ENCODE assay signal across 1 cellular context in the genomic region with DNA sequence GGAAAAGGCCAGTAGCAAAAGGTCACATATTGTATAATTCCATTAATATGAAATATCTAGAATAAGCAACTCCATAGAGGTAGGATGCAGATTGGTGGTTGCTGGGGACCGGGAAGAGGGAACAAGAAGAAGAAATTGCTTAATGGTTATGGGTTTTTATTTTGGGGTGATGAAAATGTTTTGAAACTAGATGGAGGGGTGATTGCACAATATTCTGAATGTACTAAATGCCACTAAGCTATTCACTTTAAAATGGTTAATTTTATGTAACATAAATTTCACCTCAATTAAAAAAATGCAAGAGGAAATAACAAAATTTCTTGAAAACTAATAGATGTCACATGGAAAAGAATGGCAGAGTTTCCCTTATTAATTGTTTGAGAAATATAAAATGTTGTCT.
TF ChIP-seq lines count a peak whose summit lies in the region.

No MANE protein-coding gene starts in this region.

TF ChIP-seq in IMR-90, 13 proteins besides CTCF, POLR2A, EP300 and RAD21:
- TF ChIP-seq BHLHE40 (IDR thresholded peaks at IDR 0.05; ENCODE audit: low read depth, low read length) (no peak), CEBPB (IDR thresholded peaks at IDR 0.05; ENCODE audit: low read depth, low read length) (peak; percentile 70)
TF ChIP-seq in IMR-90: peak in this region for 1.
